In the genomic region with DNA sequence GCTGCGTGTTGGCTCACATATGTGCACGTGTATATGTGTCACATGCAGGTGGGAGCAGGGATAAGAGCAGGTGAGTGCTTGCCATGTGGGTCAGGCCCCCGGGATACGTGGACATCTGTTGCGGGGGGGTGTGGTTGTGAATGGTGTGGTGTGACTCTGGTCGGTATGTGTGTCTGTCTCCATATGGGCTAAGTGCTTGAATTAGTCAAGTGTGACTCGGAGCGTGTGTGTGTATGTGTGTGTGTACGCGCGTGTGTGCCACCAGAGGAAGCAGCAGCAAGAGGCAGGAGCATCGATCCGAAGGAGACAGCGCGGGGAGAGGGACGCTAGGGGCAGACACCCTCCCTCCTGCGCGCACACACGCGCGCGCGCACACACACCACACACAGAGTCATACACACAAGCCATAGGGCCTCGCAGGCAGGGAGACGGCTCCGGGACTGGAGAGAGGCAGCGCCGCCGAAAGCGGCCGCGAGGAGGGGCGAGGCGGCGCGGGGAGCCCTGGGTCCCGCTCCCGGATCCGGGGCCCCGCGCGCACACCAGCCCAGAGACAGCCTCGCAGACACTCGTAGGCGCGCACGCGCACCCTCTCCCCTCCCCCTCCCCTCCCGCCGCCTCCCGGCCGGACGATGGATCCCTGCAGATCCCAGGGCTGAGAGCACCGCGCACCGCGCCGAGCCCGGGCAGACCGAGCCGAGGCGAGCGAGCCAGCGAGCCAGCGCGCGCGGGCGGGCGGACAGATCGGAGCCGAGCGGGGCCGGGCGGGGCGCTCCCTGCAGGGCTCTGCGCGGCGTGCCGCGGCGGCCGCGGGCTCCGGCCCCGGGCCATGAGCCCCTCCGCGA, we compare ENCODE assay signal across 8 cellular contexts. TPM values are rescaled to one million over a fixed set of nuclear protein-coding genes. Genes with fewer than 3 reads are reported as not detected.
A peak's percentile ranks its signal among the peaks of the same experiment; 100 is the strongest.
DNase-seq lines count a peak whose midpoint lies in the region; TF ChIP-seq lines count a peak whose summit lies in the region.

A gene (plus strand): TSS at position 597 of the 842 bp plus-strand sequence. CDS start 1,171 bp downstream, outside the sequence.

- H3K4me2 ChIP-seq in BLaER1 = peak within 1 kb of the TSS; percentile 92
- H3K4me2 ChIP-seq in PC-9 = peak within 1 kb of the TSS; percentile 90

- peak within 1 kb of the TSS; percentile 87 for H2AFZ ChIP-seq in PC-9

- DNase-seq in HK-2 (ENCODE audit: unreplicated experiment) = peak; percentile 73
- peak in 1 of 2 experiments; percentile 59 for DNase-seq in PC-9
- peak; percentile 58 for DNase-seq in glomerular visceral epithelial cell (ENCODE audit: extremely low spot score)
- DNase-seq in nucleus accumbens (lab: John Stamatoyannopoulos, UW) = peak in 52 of 56 donors; percentile 20 to 89 (median 73)
- DNase-seq in tibial nerve (ENCODE audit: low spot score in 2 of 2) = peak; percentile 42 to 43
- no peak for DNase-seq in NK-92 (lab: John Stamatoyannopoulos, UW; ENCODE audit: unreplicated experiment)

- no peaks in the 10 kb centered on the region for H3K9me3 ChIP-seq in BLaER1
- no peaks in the 10 kb centered on the region for H3K9me3 ChIP-seq in PC-9 (ENCODE audit: insufficient read depth, low read depth)
- no peaks in the 10 kb centered on the region for H3K9me3 ChIP-seq in tibial nerve

- H3K4me3 ChIP-seq in BLaER1 (peak within 1 kb of the TSS; percentile 78), PC-9 (peak within 1 kb of the TSS; percentile 69), tibial nerve (peak within 1 kb of the TSS; percentile 44 to 75 (median 54))

- H3K4me1 Mint-ChIP-seq in activated naive CD8-positive, alpha-beta T cell (ENCODE audit: low read depth) = peaks cover 48% of the 10 kb centered on the region

- peaks cover 4% of the 10 kb centered on the region for H3K36me3 Mint-ChIP-seq in activated naive CD8-positive, alpha-beta T cell

- H3K4me3 Mint-ChIP-seq in activated naive CD8-positive, alpha-beta T cell = peak within 1 kb of the TSS; percentile 96

- H3K79me2 ChIP-seq in PC-9 (ENCODE audit: low read depth) = no peaks in the 10 kb centered on the region

- no peaks in the 10 kb centered on the region for H3F3A ChIP-seq in PC-9 (ENCODE audit: insufficient read depth, low read depth)

- intact Hi-C loops in PC-9 (cut with micrococcal nuclease; ENCODE audit: unreplicated experiment) = loop anchor here (1.0 to 10.0 kb wide), 4 partner anchors 190 to 412 kb away; a partner anchor contains a TSS

- H3K9me3 Mint-ChIP-seq in activated naive CD8-positive, alpha-beta T cell (ENCODE audit: low read depth) = no peaks in the 10 kb centered on the region

- CTCF ChIA-PET in PC-9 (lab: Charles Lee) = no interaction called here

- no peak for TF ChIP-seq EP300 in tibial nerve (IDR thresholded peaks at IDR 0.05)

- H3K36me3 ChIP-seq in BLaER1 (0 out of 2 replicates have a peak, but pooled peaks cover 6% of the 10 kb centered on the region), PC-9 (ENCODE audit: low read depth) (no peaks in the 10 kb centered on the region), tibial nerve (no peaks in the 10 kb centered on the region)

- no peaks in the 10 kb centered on the region for H3K9me2 ChIP-seq in PC-9 (ENCODE audit: insufficient read depth)

- H3K27ac Mint-ChIP-seq in activated naive CD8-positive, alpha-beta T cell = peak within 1 kb of the TSS; percentile 83

- WGBS in tibial nerve, 2 donors = 1% methylated on average over 15 to 57 of the region's 88 CpGs

- POLR2A ChIA-PET in PC-9 (lab: Charles Lee; ENCODE audit: unreplicated experiment) = interaction anchor here (0.6 kb wide), 1 partner anchor 190 kb away, joined by 5 read pairs; no protein-coding TSS in a partner anchor

- H4K20me1 ChIP-seq in BLaER1 (peaks cover 8% of the 10 kb centered on the region; the same call in 1 of the 2 replicates), PC-9 (ENCODE audit: insufficient read depth) (no peaks in the 10 kb centered on the region)

- no TSS peak for BruUV-seq in PC-9 (replicated peaks; lab: Mats Ljungman, UMichigan)

- peak within 1 kb of the TSS; percentile 72 for H3K9ac ChIP-seq in BLaER1

- TF ChIP-seq POLR2A in tibial nerve (IDR thresholded peaks at IDR 0.05) = no peak

- H3K27me3 ChIP-seq in BLaER1 (peaks cover 37% of the 10 kb centered on the region), PC-9 (ENCODE audit: insufficient read depth, low read depth) (peaks cover 16% of the 10 kb centered on the region), tibial nerve (peaks cover 0 to 7% of the 10 kb centered on the region in 2 donors)

- peaks cover 39% of the 10 kb centered on the region for H3K4me1 ChIP-seq in BLaER1
- peaks cover 5% of the 10 kb centered on the region for H3K4me1 ChIP-seq in PC-9 (replicated peaks; ENCODE audit: insufficient read depth)
- H3K4me1 ChIP-seq in tibial nerve = peaks cover 0 to 25% (median 19%) of the 10 kb centered on the region in 4 donors

- peaks cover 10% of the 10 kb centered on the region for H3K27me3 Mint-ChIP-seq in activated naive CD8-positive, alpha-beta T cell

- H3K27ac ChIP-seq in BLaER1 (peak within 1 kb of the TSS; percentile 51), PC-9 (no peak within 1 kb of the TSS), tibial nerve (peak within 1 kb of the TSS in 2 of 4 donors; percentile 43 to 69)

- TF ChIP-seq CTCF in PC-9 (conservative IDR thresholded peaks at IDR 0.05) = no peak
- TF ChIP-seq CTCF in tibial nerve (IDR thresholded peaks at IDR 0.05) = peak in 2 of 5 experiments; percentile 53 to 58

RNA-seq across cellular contexts. Expression of the gene that starts here (rescaled TPM):
- total RNA-seq in PC-9 (2021) (3.5 and 4.5 TPM in 2 replicates), tibial nerve (1 to 10 TPM in 3 of 4 donors, not detected in 1; 1.8 to 4.2 (median 2.9) TPM)
